In the genomic region with DNA sequence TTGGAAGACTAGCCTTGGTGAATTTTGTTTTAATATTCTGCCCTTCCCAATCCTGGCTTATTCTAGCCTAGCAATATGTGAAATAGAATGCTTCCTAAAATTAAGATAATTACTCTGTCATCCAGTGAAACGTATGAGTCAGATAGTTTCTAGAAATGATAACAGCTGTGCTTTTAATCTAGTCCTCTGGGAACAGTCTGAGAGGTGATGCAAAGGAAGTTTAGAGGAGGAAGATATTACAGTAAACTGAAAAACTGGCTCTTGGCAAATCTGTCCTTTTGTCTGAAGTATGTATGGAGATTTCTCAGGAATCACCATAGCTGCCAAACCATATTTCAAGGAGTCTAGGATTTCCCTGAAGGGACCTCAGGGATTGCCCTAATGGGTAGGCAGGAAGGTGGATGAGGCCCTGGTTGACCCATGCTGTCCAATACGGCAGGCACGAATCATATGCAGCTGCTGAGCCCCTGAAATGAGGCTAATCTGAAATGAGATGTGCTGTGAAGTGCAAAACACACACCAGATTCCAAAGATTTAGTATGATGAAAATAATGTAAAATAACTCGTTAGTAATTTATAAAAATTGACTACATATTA, we compare ENCODE assay signal across 16 cellular contexts.
DNase-seq lines count a peak whose midpoint lies in the region; ATAC-seq and TF ChIP-seq lines count a peak whose summit lies in the region.
"Had no signal": no experiment of that assay in that cellular context is flagged by ENCODE, and none has a peak within 500 bp of the region (broad histone marks: within the 10 kb centered on the region; RNA-seq: fewer than 3 reads in every experiment).

No MANE protein-coding gene starts in this region.

- DNase-seq in NCI-H1436 treated with DMSO at 0.1 percent for 48 hours (lab: John Stamatoyannopoulos, UW) (peak; percentile 29), NCI-H1436 (lab: John Stamatoyannopoulos, UW) (no peak), fibroblast of pulmonary artery (ENCODE audit: low read depth) (peak; percentile 75), stromal cell of bone marrow (ENCODE audit: low read depth) (peak; percentile 43)
- DNase-seq: 8988T; activated CD4-positive, alpha-beta T cell treated with anti-CD3 and anti-CD28 coated beads, Interleukin-2, amount 50 U/mL, for 48 hours; esophagus squamous epithelium; GF-D8; NCI-H187 treated with DMSO at 0.1 percent for 48 hours; Right ventricle myocardium superior had no signal

- ATAC-seq in SK-N-SH treated with all-trans-retinoic acid at 6 μM for 48 hours, result peak; percentile 52
- ATAC-seq in HG03354 (IDR thresholded peaks at IDR 0.05; ENCODE audit: poor library complexity, severe bottlenecking, unreplicated experiment), result no peak
- no peak for ATAC-seq in HG02938 (IDR thresholded peaks at IDR 0.05; ENCODE audit: unreplicated experiment)
- ATAC-seq in GM21526 (IDR thresholded peaks at IDR 0.05; ENCODE audit: low FRiP score, unreplicated experiment), result no peak
- ATAC-seq: sciatic nerve; stimulated activated memory B cell treated with anti-CD40 and anti-IgM and Interleukin-4, amounts not matched to agents 10 μg/mL and 1 μg/mL and 100 μg/mL, for 72 hours had no signal

- H3K4me3 ChIP-seq in fibroblast of pulmonary artery (replicated peaks; ENCODE audit: low read depth, low read length), result no peak overlapping the region
- H3K4me3 ChIP-seq: esophagus squamous epithelium had no signal

- no peak for TF ChIP-seq CTCF in fibroblast of pulmonary artery (IDR thresholded peaks at IDR 0.05; ENCODE audit: low read length, missing control alignments)

TF ChIP-seq in SK-N-SH treated with all-trans-retinoic acid at 6 μM for 48 hours, 23 proteins besides CTCF, POLR2A, EP300 and RAD21:
- TF ChIP-seq ZNF70 (CRISPR knock-in tag; IDR thresholded peaks at IDR 0.05) (no peak), PPARA (CRISPR knock-in tag; IDR thresholded peaks at IDR 0.05; ENCODE audit: borderline replicate concordance) (no peak), GLIS3 (CRISPR knock-in tag; IDR thresholded peaks at IDR 0.05) (no peak), TOX (CRISPR knock-in tag; IDR thresholded peaks at IDR 0.05; ENCODE audit: borderline replicate concordance) (no peak), SNAI2 (CRISPR knock-in tag; IDR thresholded peaks at IDR 0.05) (no peak), BACH2 (CRISPR knock-in tag; IDR thresholded peaks at IDR 0.05; ENCODE audit: borderline replicate concordance) (no peak), TCF4 (CRISPR knock-in tag; IDR thresholded peaks at IDR 0.05; ENCODE audit: borderline replicate concordance) (no peak), ARNTL (CRISPR knock-in tag; IDR thresholded peaks at IDR 0.05; ENCODE audit: borderline replicate concordance, low read depth) (no peak), ESRRG (CRISPR knock-in tag; IDR thresholded peaks at IDR 0.05) (no peak), ZFP30 (CRISPR knock-in tag; IDR thresholded peaks at IDR 0.05) (no peak), ZFP3 (CRISPR knock-in tag; IDR thresholded peaks at IDR 0.05) (no peak), OSR1 (CRISPR knock-in tag; IDR thresholded peaks at IDR 0.05) (no peak), CSDC2 (CRISPR knock-in tag; IDR thresholded peaks at IDR 0.05) (no peak), POU6F1 (CRISPR knock-in tag; IDR thresholded peaks at IDR 0.05; ENCODE audit: borderline replicate concordance, low read depth) (no peak), ZC3H10 (CRISPR knock-in tag; IDR thresholded peaks at IDR 0.05) (no peak), ZNF565 (CRISPR knock-in tag; conservative IDR thresholded peaks at IDR 0.05; ENCODE audit: low read depth) (no peak), ISL1 (CRISPR knock-in tag; IDR thresholded peaks at IDR 0.05) (no peak)
- TF ChIP-seq, protein P1, sequence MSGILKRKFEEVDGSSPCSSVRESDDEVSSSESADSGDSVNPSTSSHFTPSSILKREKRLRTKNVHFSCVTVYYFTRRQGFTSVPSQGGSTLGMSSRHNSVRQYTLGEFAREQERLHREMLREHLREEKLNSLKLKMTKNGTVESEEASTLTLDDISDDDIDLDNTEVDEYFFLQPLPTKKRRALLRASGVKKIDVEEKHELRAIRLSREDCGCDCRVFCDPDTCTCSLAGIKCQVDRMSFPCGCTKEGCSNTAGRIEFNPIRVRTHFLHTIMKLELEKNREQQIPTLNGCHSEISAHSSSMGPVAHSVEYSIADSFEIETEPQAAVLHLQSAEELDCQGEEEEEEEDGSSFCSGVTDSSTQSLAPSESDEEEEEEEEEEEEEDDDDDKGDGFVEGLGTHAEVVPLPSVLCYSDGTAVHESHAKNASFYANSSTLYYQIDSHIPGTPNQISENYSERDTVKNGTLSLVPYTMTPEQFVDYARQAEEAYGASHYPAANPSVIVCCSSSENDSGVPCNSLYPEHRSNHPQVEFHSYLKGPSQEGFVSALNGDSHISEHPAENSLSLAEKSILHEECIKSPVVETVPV (CRISPR knock-in tag; IDR thresholded peaks at IDR 0.05), result no peak
